In genomic region chr9:137955224-137955570, GRCh38 we compare ENCODE assay signal across 17 cellular contexts.
DNase-seq lines count a peak whose midpoint lies in the region; ATAC-seq and TF ChIP-seq lines count a peak whose summit lies in the region.
"Had no signal": no experiment of that assay in that cellular context is flagged by ENCODE, and none has a peak within 500 bp of the region (broad histone marks: within the 10 kb centered on the region; RNA-seq: fewer than 3 reads in every experiment).

No MANE protein-coding gene starts in this region.

- no peaks in the 10 kb centered on the region for H3K4me1 ChIP-seq in Panc1 (ENCODE audit: control insufficient read depth, insufficient read depth, low read length)
- H3K4me1 ChIP-seq in neuronal stem cell (ENCODE audit: control insufficient read depth in 2 of 2, insufficient read depth in 1 of 2, low read depth in 1 of 2, low read length in 2 of 2) = no peaks in the 10 kb centered on the region
- H3K4me1 ChIP-seq: BLaER1, HAP-1 had no signal

- H2BK15ac ChIP-seq in neuronal stem cell (ENCODE audit: low read length) = no peak overlapping the region

- no peak overlapping the region for H3K27ac Mint-ChIP-seq in type B pancreatic cell
- H3K27ac Mint-ChIP-seq: CD4-positive, alpha-beta memory T cell; IgD-negative memory B cell had no signal

- POLR2A ChIA-PET in Panc1 (lab: Charles Lee) = interaction anchor here (0.6 kb wide), 1 partner anchor 9 kb away, joined by 7 read pairs; no protein-coding TSS in a partner anchor

- H3K9me3 ChIP-seq in Panc1 (ENCODE audit: control insufficient read depth, insufficient read depth, low read depth, low read length) (no peaks in the 10 kb centered on the region), neuronal stem cell (replicated peaks in 1 of 2; ENCODE audit: control insufficient read depth in 2 of 2, insufficient read depth in 1 of 2, low read depth in 1 of 2, low read length in 2 of 2) (peaks cover 0 to 8% of the 10 kb centered on the region in 2 donors)
- H3K9me3 ChIP-seq: BLaER1, HAP-1 had no signal

- DNase-seq in GM13976 (ENCODE audit: low spot score) (peak; percentile 15), Panc1 (ENCODE audit: low read depth, low spot score) (no peak), neuronal stem cell (ENCODE audit: low spot score) (no peak), type B pancreatic cell (ENCODE audit: extremely low spot score, unreplicated experiment) (peak; percentile 53), DMS79 (lab: John Stamatoyannopoulos, UW) (no peak), GOT3 (lab: John Stamatoyannopoulos, UW) (no peak)
- no peak for DNase-seq in activated CD4-positive, CD25-positive, alpha-beta regulatory T cell treated with anti-CD3 and anti-CD28 coated beads, Interleukin-2, amount 50 U/mL, for 72 hours
- DNase-seq: ACHN; AML-193; CD4-positive, alpha-beta memory T cell; DND-41; EL; KBM-7 had no signal

- CTCF ChIA-PET in Panc1 (lab: Charles Lee) = no interaction called here

- H2AK5ac ChIP-seq in neuronal stem cell (ENCODE audit: low read depth, low read length) = no peak overlapping the region

- H3K14ac ChIP-seq in neuronal stem cell (ENCODE audit: low read length) = no peak overlapping the region

- H3K79me1 ChIP-seq in neuronal stem cell (ENCODE audit: low read depth, low read length) = no peaks in the 10 kb centered on the region

- no peaks in the 10 kb centered on the region for H3K9me3 Mint-ChIP-seq in type B pancreatic cell
- H3K9me3 Mint-ChIP-seq: CD4-positive, alpha-beta memory T cell; IgD-negative memory B cell had no signal

- H2AFZ ChIP-seq in neuronal stem cell (ENCODE audit: low read length) = no peak overlapping the region

- peaks cover 3% of the 10 kb centered on the region for H3K27me3 Mint-ChIP-seq in type B pancreatic cell

- no TSS peak for BruUV-seq in Panc1 (replicated peaks; lab: Mats Ljungman, UMichigan)

- H2BK12ac ChIP-seq in neuronal stem cell (ENCODE audit: low read length) = no peak overlapping the region

- H4K91ac ChIP-seq in neuronal stem cell (ENCODE audit: low read depth, low read length, poor library complexity) = no peak overlapping the region

- ATAC-seq in Panc1 = 0 out of 2 replicates have a peak, but pooled peaks have one; percentile 18

- H3K23ac ChIP-seq in neuronal stem cell (ENCODE audit: low read depth, low read length, poor library complexity) = no peak overlapping the region

- no peak overlapping the region for H3K4me2 ChIP-seq in neuronal stem cell (ENCODE audit: insufficient read depth, low read length, poor library complexity, severe bottlenecking)
- H3K4me2 ChIP-seq: BLaER1 had no signal

- H3K4me3 Mint-ChIP-seq in type B pancreatic cell = no peak overlapping the region
- H3K4me3 Mint-ChIP-seq: CD14-positive monocyte; CD4-positive, alpha-beta memory T cell had no signal

- in situ Hi-C loops in GM13976 (cut with MboI; ENCODE audit: low sequenced_read_pairs, unreplicated experiment) (no loop called here), Panc1 (cut with HindIII; ENCODE audit: low pct_unique_long_range_greater_than_20kb, low sequenced_read_pairs) (no loop called here)

- no peak overlapping the region for H3K9ac ChIP-seq in neuronal stem cell (ENCODE audit: low read depth, low read length, poor library complexity)
- H3K9ac ChIP-seq: BLaER1 had no signal

- no peak overlapping the region for H4K8ac ChIP-seq in neuronal stem cell (ENCODE audit: low read depth, low read length)

- H3K36me3 ChIP-seq in Panc1 (ENCODE audit: control insufficient read depth, insufficient read depth, low read length) (no peaks in the 10 kb centered on the region), neuronal stem cell (replicated peaks in 1 of 2; ENCODE audit: control insufficient read depth in 2 of 2, insufficient read depth in 2 of 2, low read length in 2 of 2) (no peaks in the 10 kb centered on the region)
- H3K36me3 ChIP-seq: BLaER1, HAP-1 had no signal

- H3K4me3 ChIP-seq in Panc1 (ENCODE audit: low read depth in 2 of 2, low read length in 2 of 2) (no peak overlapping the region), neuronal stem cell (ENCODE audit: low read length in 2 of 2) (no peak overlapping the region)
- H3K4me3 ChIP-seq: BLaER1, HAP-1 had no signal

- no CpG with 5 or more reads among the region's 5 CpGs for WGBS in neuronal stem cell (ENCODE audit: extremely low coverage in 2 of 2, insufficient read length in 2 of 2, insufficient replicate concordance in 1 of 2), 2 donors

- H3K27me3 ChIP-seq in Panc1 (ENCODE audit: control insufficient read depth, insufficient read depth, low read length) (no peaks in the 10 kb centered on the region), neuronal stem cell (ENCODE audit: control insufficient read depth in 3 of 3, insufficient read depth in 3 of 3, low read depth in 1 of 3, low read length in 3 of 3) (no peaks in the 10 kb centered on the region)
- H3K27me3 ChIP-seq: BLaER1 had no signal

- H3K4ac ChIP-seq in neuronal stem cell (ENCODE audit: low read length) = no peak overlapping the region

- TF ChIP-seq CTCF in GM13976 (IDR thresholded peaks at IDR 0.05; ENCODE audit: borderline replicate concordance, control extremely low read depth, extremely low read depth, insufficient read depth, missing control alignments) = no peak
- TF ChIP-seq CTCF in Panc1 (IDR thresholded peaks at IDR 0.05) = no peak
- TF ChIP-seq CTCF in type B pancreatic cell (conservative IDR thresholded peaks at IDR 0.05) = no peak

- intact Hi-C loops in Panc1 (cut with micrococcal nuclease; ENCODE audit: unreplicated experiment) = no loop called here

- H3K18ac ChIP-seq in neuronal stem cell (ENCODE audit: low read length) = no peak overlapping the region

- no peaks in the 10 kb centered on the region for H3K36me3 Mint-ChIP-seq in type B pancreatic cell
- H3K36me3 Mint-ChIP-seq: CD14-positive monocyte; CD4-positive, alpha-beta memory T cell had no signal

- peak overlapping the region; percentile 31 for H2BK5ac ChIP-seq in neuronal stem cell (ENCODE audit: low read length)

- H3K27ac ChIP-seq in Panc1 (ENCODE audit: low read length) = no peak overlapping the region
- H3K27ac ChIP-seq in neuronal stem cell (replicated peaks; ENCODE audit: low read length) = no peak overlapping the region
- H3K27ac ChIP-seq: BLaER1 had no signal

- H3K4me1 Mint-ChIP-seq in type B pancreatic cell (ENCODE audit: unreplicated experiment) = no peaks in the 10 kb centered on the region
- H3K4me1 Mint-ChIP-seq: CD14-positive monocyte had no signal

- no peak overlapping the region for H2BK120ac ChIP-seq in neuronal stem cell (ENCODE audit: low read depth, low read length)

Comparison
In these comparisons a context has a peak if more than half of its experiments do, and no peak if none do; other contexts are left out.
1. DNase-seq: peak in GM13976 (single experiment) and type B pancreatic cell (single experiment); none in Panc1 (single experiment), neuronal stem cell (single experiment), DMS79 (single experiment), GOT3 (single experiment) and activated CD4-positive, CD25-positive, alpha-beta regulatory T cell treated with anti-CD3 and anti-CD28 coated beads, Interleukin-2, amount 50 U/mL, for 72 hours (single experiment).